ENCODE assay signal across 1 cellular context in genomic region chr1:204171751-204172178, GRCh38.
TF ChIP-seq lines count a peak whose summit lies in the region.

No MANE protein-coding gene starts in this region.

TF ChIP-seq in K562, 482 proteins besides CTCF, POLR2A, EP300 and RAD21 (continued from another document and continues in another):
- TF ChIP-seq ZNF449 (CRISPR knock-in tag; IDR thresholded peaks at IDR 0.05) (peak; percentile 87), CUX1 (CRISPR knock-in tag; IDR thresholded peaks at IDR 0.05) (peak; percentile 94; the same call in 1 of the 2 replicates), ZNF3 (CRISPR knock-in tag; IDR thresholded peaks at IDR 0.05) (no peak), NFXL1 (CRISPR knock-in tag; IDR thresholded peaks at IDR 0.05) (peak; percentile 70; the same call in 1 of the 2 replicates), NCOA1 (IDR thresholded peaks at IDR 0.05; ENCODE audit: low read depth) (no peak), CLOCK (CRISPR knock-in tag; IDR thresholded peaks at IDR 0.05; ENCODE audit: borderline replicate concordance) (peak; percentile 88; the same call in 1 of the 2 replicates), ZNF507 (tag; conservative IDR thresholded peaks at IDR 0.05) (no peak), ZNF175 (CRISPR knock-in tag; IDR thresholded peaks at IDR 0.05; ENCODE audit: low read depth) (peak; percentile 98), CXXC5 (CRISPR knock-in tag; IDR thresholded peaks at IDR 0.05) (peak; percentile 26; the same call in 1 of the 2 replicates), ZNF174 (CRISPR knock-in tag; IDR thresholded peaks at IDR 0.05) (0 out of 2 replicates have a peak, but pooled peaks have one; percentile 79), ZNF707 (CRISPR knock-in tag; conservative IDR thresholded peaks at IDR 0.05) (no peak), RHOXF2B (CRISPR knock-in tag; conservative IDR thresholded peaks at IDR 0.05) (0 out of 2 replicates have a peak, but pooled peaks have one; percentile 41), KLF6 (CRISPR knock-in tag; IDR thresholded peaks at IDR 0.05; ENCODE audit: borderline replicate concordance) (peak; percentile 97), ELF4 (CRISPR knock-in tag; IDR thresholded peaks at IDR 0.05) (peak; percentile 83; the same call in 1 of the 2 replicates), PHF20 (IDR thresholded peaks at IDR 0.05; ENCODE audit: partially characterized antibody) (no peak), VEZF1 (CRISPR knock-in tag; IDR thresholded peaks at IDR 0.05) (peak; percentile 55; the same call in 1 of the 2 replicates), ZBTB11 (CRISPR knock-in tag; IDR thresholded peaks at IDR 0.05) (peak in 1 of 3 experiments; percentile 84; a peak in 2 of 6 replicates), MTA2 (IDR thresholded peaks at IDR 0.05; ENCODE audit: low read depth) (no peak), E2F1 (CRISPR knock-in tag; IDR thresholded peaks at IDR 0.05) (no peak), BCL6 (CRISPR knock-in tag; IDR thresholded peaks at IDR 0.05) (peak; percentile 93), XRCC5 (IDR thresholded peaks at IDR 0.05; ENCODE audit: low read depth, low read length) (no peak), HEY1 (CRISPR knock-in tag; IDR thresholded peaks at IDR 0.05; ENCODE audit: borderline replicate concordance) (0 out of 2 replicates have a peak, but pooled peaks have one; percentile 68), ZNF79 (CRISPR knock-in tag; IDR thresholded peaks at IDR 0.05; ENCODE audit: low read depth) (peak; percentile 94), NFYB (IDR thresholded peaks at IDR 0.05; ENCODE audit: extremely low read depth, insufficient read length) (no peak), THRB (CRISPR knock-in tag; conservative IDR thresholded peaks at IDR 0.05) (peak; percentile 87), PYGO2 (tag; IDR thresholded peaks at IDR 0.05) (no peak), ZNF785 (CRISPR knock-in tag; IDR thresholded peaks at IDR 0.05) (0 out of 2 replicates have a peak, but pooled peaks have one; percentile 10), ZNF766 (CRISPR knock-in tag; conservative IDR thresholded peaks at IDR 0.05) (peak; percentile 96), NRF1 (conservative IDR thresholded peaks at IDR 0.05 in 1 of 2, IDR thresholded peaks at IDR 0.05 in 1 of 2) (no peak), ZNF212 (CRISPR knock-in tag; IDR thresholded peaks at IDR 0.05) (peak; percentile 87; the same call in 1 of the 2 replicates), ZNF134 (CRISPR knock-in tag; conservative IDR thresholded peaks at IDR 0.05) (peak; percentile 80), HSF4 (CRISPR knock-in tag; IDR thresholded peaks at IDR 0.05; ENCODE audit: borderline replicate concordance) (peak; percentile 69; the same call in 1 of the 2 replicates), PHB (CRISPR knock-in tag; IDR thresholded peaks at IDR 0.05) (no peak), ZNF589 (CRISPR knock-in tag; IDR thresholded peaks at IDR 0.05; ENCODE audit: low read depth) (peak; percentile 97), ZNF165 (CRISPR knock-in tag; IDR thresholded peaks at IDR 0.05; ENCODE audit: borderline replicate concordance) (peak; percentile 75; the same call in 1 of the 2 replicates), ZNF444 (CRISPR knock-in tag; IDR thresholded peaks at IDR 0.05) (peak; percentile 91), TFE3 (CRISPR knock-in tag; IDR thresholded peaks at IDR 0.05) (peak; percentile 56), DEAF1 (CRISPR knock-in tag; IDR thresholded peaks at IDR 0.05) (peak; percentile 60), ILF3 (IDR thresholded peaks at IDR 0.05; ENCODE audit: borderline replicate concordance) (no peak)
